ENCODE assay signal across 11 cellular contexts in the genomic region with DNA sequence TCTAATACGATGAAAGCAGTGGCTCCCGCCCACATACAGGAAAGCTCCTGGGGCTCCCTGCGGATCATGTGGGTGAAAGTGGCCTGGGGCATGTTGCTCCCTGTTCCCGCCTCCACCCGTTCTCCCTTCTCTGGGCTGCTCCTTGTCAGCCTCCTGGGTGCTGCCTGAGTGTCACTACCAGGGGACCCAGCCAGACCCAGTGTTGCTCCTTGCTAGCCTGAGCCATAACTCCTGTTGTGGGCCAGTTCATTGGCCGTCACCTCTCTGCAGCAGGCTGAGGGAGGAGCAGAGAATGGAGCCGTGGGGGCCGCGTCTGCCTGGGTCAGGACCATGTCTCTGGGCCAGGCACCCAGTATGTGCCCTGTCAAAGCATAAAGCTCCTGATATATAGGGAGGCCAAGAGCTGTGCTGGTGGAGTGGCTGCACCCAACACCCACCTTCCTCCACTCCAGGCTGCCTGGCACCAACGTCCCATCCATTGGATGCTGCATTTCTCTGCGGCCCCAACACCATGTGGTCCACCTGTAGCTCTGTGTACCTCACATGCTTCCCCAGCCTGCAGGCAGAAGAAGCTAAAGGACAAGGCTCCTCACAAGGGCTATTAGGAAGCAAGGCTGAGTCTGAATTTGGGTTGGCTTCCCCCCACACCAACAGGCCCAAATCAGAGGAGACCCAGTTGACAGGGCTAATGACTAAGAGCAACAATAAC. TPM values are rescaled to one million over a fixed set of nuclear protein-coding genes. Genes with fewer than 3 reads are reported as not detected.
A peak's percentile ranks its signal among the peaks of the same experiment; 100 is the strongest.
DNase-seq lines count a peak whose midpoint lies in the region; ATAC-seq, FAIRE-seq and TF ChIP-seq lines count a peak whose summit lies in the region.
"Had no signal": no experiment of that assay in that cellular context is flagged by ENCODE, and none has a peak within 500 bp of the region (broad histone marks: within the 10 kb centered on the region; RNA-seq: fewer than 3 reads in every experiment).

No MANE protein-coding gene starts in this region.

- H3K36me3 ChIP-seq in SK-N-MC (ENCODE audit: insufficient read depth, low read length) (no peaks in the 10 kb centered on the region), gastroesophageal sphincter (peaks cover 0 to 8% of the 10 kb centered on the region in 2 donors), gastrocnemius medialis (no peaks in the 10 kb centered on the region)

- H3K27me3 ChIP-seq in gastroesophageal sphincter, result no peaks in the 10 kb centered on the region
- H3K27me3 ChIP-seq in gastrocnemius medialis, result no peaks in the 10 kb centered on the region

- ATAC-seq in gastroesophageal sphincter, result no peak
- ATAC-seq in gastrocnemius medialis, result peak; percentile 0 to 3
- no peak for ATAC-seq in HG03097 (IDR thresholded peaks at IDR 0.05; ENCODE audit: low FRiP score, unreplicated experiment)
- ATAC-seq in HG03521 (IDR thresholded peaks at IDR 0.05; ENCODE audit: unreplicated experiment), result no peak

- peak overlapping the region; percentile 72; the same call in 1 of the 2 replicates for H3K27ac ChIP-seq in SK-N-MC
- H3K27ac ChIP-seq in gastroesophageal sphincter, result peak overlapping the region; percentile 92 to 96 (median 94)
- H3K27ac ChIP-seq in gastrocnemius medialis, result peak overlapping the region; percentile 95 to 100 (median 97)

- H3K4me1 ChIP-seq in gastroesophageal sphincter (peaks cover 16 to 97% (median 49%) of the 10 kb centered on the region in 3 donors), gastrocnemius medialis (peaks cover 90 to 92% of the 10 kb centered on the region in 2 donors)

- 47% methylated on average over 3 of the region's 11 CpGs; no CpG with 5 or more reads in 1 of the 2 donors for WGBS in gastroesophageal sphincter (ENCODE audit: low coverage in 1 of 2), 2 donors

- TF ChIP-seq CTCF in gastroesophageal sphincter (IDR thresholded peaks at IDR 0.05) (no peak), gastrocnemius medialis (IDR thresholded peaks at IDR 0.05 in 4 of 5, conservative IDR thresholded peaks at IDR 0.05 in 1 of 5) (no peak)

- peak; percentile 58 for FAIRE-seq in GM18507 (lab: Jason Lieb, UNC)
- FAIRE-seq: frontal cortex had no signal

- H3K9me3 ChIP-seq in SK-N-MC (ENCODE audit: low read depth, low read length), result no peaks in the 10 kb centered on the region; the same call in 1 of the 2 replicates
- H3K9me3 ChIP-seq in gastroesophageal sphincter, result no peaks in the 10 kb centered on the region
- H3K9me3 ChIP-seq in gastrocnemius medialis, result no peaks in the 10 kb centered on the region

- intact Hi-C loops in gastrocnemius medialis (cut with DNase I; ENCODE audit: low total_unique reads), result loop anchor here (10.0 kb wide), 1 partner anchor 372 kb away; a partner anchor contains a TSS

- in situ Hi-C loops in gastrocnemius medialis (cut with MboI; ENCODE audit: low sequenced_read_pairs in 4 of 4), result loop anchor here in 2 of 4 donors (10.0 to 25.0 kb wide), 3 partner anchors 68 to 405 kb away; a partner anchor contains a TSS

- peak overlapping the region; percentile 74 for H3K4me3 ChIP-seq in SK-N-MC
- peak overlapping the region in 1 of 2 donors; percentile 52 for H3K4me3 ChIP-seq in gastroesophageal sphincter
- peak overlapping the region; percentile 46 to 62 (median 54) for H3K4me3 ChIP-seq in gastrocnemius medialis

- no peak for DNase-seq in GM18507 (ENCODE audit: extremely low spot score, insufficient read length, low read depth)
- no peak for DNase-seq in SK-N-MC (ENCODE audit: low read depth, low spot score)
- peak in 1 of 2 donors; percentile 64 for DNase-seq in gastrocnemius medialis
- no peak for DNase-seq in cerebellar nuclear complex (lab: John Stamatoyannopoulos, UW)
- DNase-seq in medulla oblongata (ENCODE audit: extremely low spot score), result no peak
- DNase-seq: activated gamma-delta T cell, SHP77 treated with DMSO at 0.1 percent for 48 hours had no signal

- no peak for TF ChIP-seq POLR2A in gastroesophageal sphincter (IDR thresholded peaks at IDR 0.05)
- peak in 1 of 2 donors; percentile 7 for TF ChIP-seq POLR2A in gastrocnemius medialis (IDR thresholded peaks at IDR 0.05)

- TF ChIP-seq EP300 in gastroesophageal sphincter (IDR thresholded peaks at IDR 0.05), result no peak

- no peak overlapping the region for H3K9ac ChIP-seq in SK-N-MC (ENCODE audit: insufficient read length)

RNA-seq across cellular contexts. Expression of a gene that starts 40.5 kb away (rescaled TPM):
- 100 to 1,000 TPM in 1 of 4 donors, 10 to 100 TPM in 3; 49.7 to 106 (median 76.1) TPM for total RNA-seq in gastroesophageal sphincter
- total RNA-seq in gastrocnemius medialis, result 10 to 100 TPM; 18.3 to 50.2 (median 32.9) TPM

Comparison
In these comparisons a context has a peak if more than half of its experiments do, and no peak if none do; other contexts are left out.
1. ATAC-seq: peak in gastrocnemius medialis (2 of 2); none in gastroesophageal sphincter (single experiment), HG03097 (single experiment) and HG03521 (single experiment).
2. Peak in every context shown above with its lines, with median percentiles within 50 percentile points of each other: H3K27ac ChIP-seq.